19 cellular contexts compared by ENCODE assay signal in the genomic region with DNA sequence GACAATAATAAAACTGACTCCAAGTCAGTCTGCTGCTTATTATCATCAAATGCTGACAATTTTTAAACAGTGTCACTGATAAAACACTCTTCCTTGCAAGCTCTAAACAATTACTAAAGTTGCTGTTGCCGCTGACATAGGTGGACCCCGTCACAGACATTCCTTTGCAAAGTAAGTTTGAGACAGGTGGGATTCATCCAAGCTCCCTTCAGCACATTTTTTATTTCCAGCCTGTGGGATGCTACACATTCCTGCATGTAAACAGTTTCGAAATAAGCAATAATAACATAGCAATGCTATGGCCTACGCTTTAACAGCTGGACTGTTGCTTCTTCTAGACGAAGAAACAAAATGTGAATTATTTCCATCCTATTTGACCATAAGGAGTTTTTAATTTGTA.
DNase-seq lines count a peak whose midpoint lies in the region; ATAC-seq and TF ChIP-seq lines count a peak whose summit lies in the region.
"Had no signal": no experiment of that assay in that cellular context is flagged by ENCODE, and none has a peak within 500 bp of the region (broad histone marks: within the 10 kb centered on the region; RNA-seq: fewer than 3 reads in every experiment).

No MANE protein-coding gene starts in this region.

- peaks cover 49% of the 10 kb centered on the region for H3K4me1 Mint-ChIP-seq in mesothelial cell of epicardium
- H3K4me1 Mint-ChIP-seq in activated T-cell treated with anti-CD3 and anti-CD28 coated beads, Interleukin-2, amount 50 U/mL, for 24 hours (ENCODE audit: low read depth), result peaks cover 14% of the 10 kb centered on the region
- H3K4me1 Mint-ChIP-seq in endothelial cell (ENCODE audit: unreplicated experiment), result peaks cover 46% of the 10 kb centered on the region
- H3K4me1 Mint-ChIP-seq: CD4-positive, alpha-beta memory T cell had no signal

- intact Hi-C loops in IMR-90 (cut with micrococcal nuclease), result loop anchor here (2.0 kb wide), 2 partner anchors 47 to 85 kb away; partner anchors contain the start of gene HIF1A

- peak overlapping the region; percentile 74; the same call in 1 of the 2 replicates for H2BK120ac ChIP-seq in IMR-90 (ENCODE audit: low read depth, low read length)

- H3K27ac ChIP-seq in ACC112 (ENCODE audit: low read depth, low read length), result peak overlapping the region; percentile 83
- peak overlapping the region; percentile 99 for H3K27ac ChIP-seq in IMR-90 (ENCODE audit: insufficient read depth, low read length)
- H3K27ac ChIP-seq: epithelial cell of prostate, ovary had no signal

- peaks cover 22% of the 10 kb centered on the region for H3K79me2 ChIP-seq in ACC112 (ENCODE audit: control insufficient read depth, insufficient read depth, low read length, unreplicated experiment)

- no peaks in the 10 kb centered on the region for H3K27me3 Mint-ChIP-seq in mesothelial cell of epicardium (ENCODE audit: low read depth)
- H3K27me3 Mint-ChIP-seq in activated T-cell treated with anti-CD3 and anti-CD28 coated beads, Interleukin-2, amount 50 U/mL, for 24 hours, result no peaks in the 10 kb centered on the region
- H3K27me3 Mint-ChIP-seq in endothelial cell (ENCODE audit: unreplicated experiment), result peaks cover 5% of the 10 kb centered on the region
- H3K27me3 Mint-ChIP-seq: CD4-positive, alpha-beta memory T cell; IgD-negative memory B cell had no signal

- H3K9me3 Mint-ChIP-seq in mesothelial cell of epicardium (no peaks in the 10 kb centered on the region), endothelial cell (ENCODE audit: unreplicated experiment) (no peaks in the 10 kb centered on the region)
- H3K9me3 Mint-ChIP-seq in activated T-cell treated with anti-CD3 and anti-CD28 coated beads, Interleukin-2, amount 50 U/mL, for 24 hours, result no peaks in the 10 kb centered on the region
- H3K9me3 Mint-ChIP-seq: IgD-negative memory B cell; stimulated activated effector memory CD8-positive, alpha-beta T cell treated with anti-CD3 and anti-CD28 coated beads, Interleukin-12 subunit alpha, Interleukin-12 subunit beta, amount 100 ng/mL, for 72 hours had no signal

- 0 out of 2 replicates have a peak overlapping the region, but pooled peaks have one; percentile 83 for H3K14ac ChIP-seq in IMR-90 (replicated peaks; ENCODE audit: low read depth, low read length)

- WGBS in IMR-90 (ENCODE audit: extremely low coverage in 2 of 2, insufficient read length in 1 of 2), 2 experiments, result no CpG with 5 or more reads among the region's 5 CpGs

- 0 out of 2 replicates have a peak overlapping the region, but pooled peaks have one; percentile 77 for H3K23ac ChIP-seq in IMR-90 (ENCODE audit: low read depth, low read length)

- H2BK15ac ChIP-seq in IMR-90 (ENCODE audit: low read depth, low read length), result peak overlapping the region; percentile 79; the same call in 2 of the 3 replicates

- no peaks in the 10 kb centered on the region for H3K79me1 ChIP-seq in IMR-90 (ENCODE audit: low read depth in 1 of 2, low read length in 2 of 2)

- no peak overlapping the region for H3K4me3 ChIP-seq in ACC112 (ENCODE audit: low read depth, low read length)
- H3K4me3 ChIP-seq in IMR-90 (ENCODE audit: insufficient read depth, low read depth, low read length), result no peak overlapping the region
- no peak overlapping the region for H3K4me3 ChIP-seq in cardiac fibroblast (replicated peaks in 1 of 2; ENCODE audit: low read depth in 2 of 2, low read length in 2 of 2)
- H3K4me3 ChIP-seq: colonic mucosa, ovary had no signal

- peak overlapping the region; percentile 61 for H4K91ac ChIP-seq in IMR-90 (ENCODE audit: insufficient read depth, low read depth, low read length)

- no peak overlapping the region for H2AFZ ChIP-seq in ACC112 (ENCODE audit: low read length, unreplicated experiment)
- H2AFZ ChIP-seq in IMR-90 (replicated peaks; ENCODE audit: low read length, poor library complexity), result no peak overlapping the region

- peaks cover 17% of the 10 kb centered on the region for H3K9me1 ChIP-seq in IMR-90 (ENCODE audit: insufficient read depth, low read length)

- in situ Hi-C loops in IMR-90 (cut with MboI; ENCODE audit: low sequenced_read_pairs), result no loop called here

- BruUV-seq in IMR-90 (replicated peaks; lab: Mats Ljungman, UMichigan), result no TSS peak

- POLR2A ChIA-PET in IMR-90 (lab: Charles Lee; ENCODE audit: unreplicated experiment), result no interaction called here

- DNase-seq in IMR-90 (peak; percentile 86), cardiac fibroblast (ENCODE audit: low read depth in 2 of 2) (peak; percentile 70 to 92), mesothelial cell of epicardium (ENCODE audit: low spot score in 2 of 2, unreplicated experiment in 2 of 2) (no peak), HuH-7.5 (ENCODE audit: low spot score) (no peak), endothelial cell (ENCODE audit: low spot score) (no peak), GM10266 (ENCODE audit: extremely low spot score) (no peak)
- DNase-seq in activated T-cell treated with anti-CD3 and anti-CD28 coated beads, Interleukin-2, amount 50 U/mL, for 24 hours, result no peak
- DNase-seq: activated CD8-positive, alpha-beta T cell treated with anti-CD3 and anti-CD28 coated beads, Interleukin-2, amount 10 ng/mL, durations not matched to agents 7 days and 5 days; CD4-positive, alpha-beta memory T cell; colonic mucosa; DND-41; NCI-H524 treated with DMSO at 0.1 percent for 48 hours; ovary; small intestine had no signal

- peak overlapping the region; percentile 88 for H2BK20ac ChIP-seq in IMR-90 (ENCODE audit: low read depth, low read length)

- TF ChIP-seq RAD21 in IMR-90 (IDR thresholded peaks at IDR 0.05; ENCODE audit: low read length), result no peak

- H2AK5ac ChIP-seq in IMR-90 (ENCODE audit: low read depth, low read length), result peak overlapping the region; percentile 91

- ATAC-seq in IMR-90 (ENCODE audit: low read depth), result peak; percentile 59
- ATAC-seq: activated CD8-positive, alpha-beta T cell treated with anti-CD3 and anti-CD28 coated beads, Interleukin-2, amount 10 ng/mL, durations not matched to agents 7 days and 5 days; stimulated activated effector memory CD8-positive, alpha-beta T cell treated with anti-CD3 and anti-CD28 coated beads, Interleukin-12 subunit alpha, Interleukin-12 subunit beta, amount 100 ng/mL, for 72 hours had no signal

- H3K27ac Mint-ChIP-seq in mesothelial cell of epicardium, result peak overlapping the region; percentile 83
- H3K27ac Mint-ChIP-seq in activated T-cell treated with anti-CD3 and anti-CD28 coated beads, Interleukin-2, amount 50 U/mL, for 24 hours, result no peak overlapping the region
- H3K27ac Mint-ChIP-seq in endothelial cell (ENCODE audit: unreplicated experiment), result no peak overlapping the region
- H3K27ac Mint-ChIP-seq: activated CD8-positive, alpha-beta T cell treated with anti-CD3 and anti-CD28 coated beads, Interleukin-2, amount 10 ng/mL, durations not matched to agents 7 days and 5 days; activated T-helper 1 cell treated with anti-CD3 and anti-CD28 coated beads, Interleukin-12 subunit alpha, Interleukin-12 subunit beta, Interleukin-2, Interleukin-4 antibody, amounts not matched to agents 30 ng/mL and 10 ng/mL and 1 ng/mL, durations not matched to agents 14 hours and 24 hours and 36 hours; IgD-negative memory B cell; stimulated activated effector memory CD8-positive, alpha-beta T cell treated with anti-CD3 and anti-CD28 coated beads, Interleukin-12 subunit alpha, Interleukin-12 subunit beta, amount 100 ng/mL, for 72 hours had no signal

- H3K36me3 ChIP-seq in ACC112 (ENCODE audit: insufficient read depth, low read length) (no peaks in the 10 kb centered on the region; the same call in 1 of the 2 replicates), IMR-90 (ENCODE audit: control insufficient read depth, insufficient read depth, low read length) (no peaks in the 10 kb centered on the region)
- H3K36me3 ChIP-seq: colonic mucosa, ovary had no signal

- peaks cover 53% of the 10 kb centered on the region for H3K4me1 ChIP-seq in ACC112 (ENCODE audit: control insufficient read depth, insufficient read depth, low read length, unreplicated experiment)
- H3K4me1 ChIP-seq in IMR-90 (ENCODE audit: control insufficient read depth, insufficient read depth, low read length), result peaks cover 28% of the 10 kb centered on the region

- H4K20me1 ChIP-seq in IMR-90 (ENCODE audit: insufficient read depth, low read length), result 0 out of 2 replicates have a peak, but pooled peaks cover 3% of the 10 kb centered on the region

- peak overlapping the region; percentile 80; the same call in 1 of the 2 replicates for H3K56ac ChIP-seq in IMR-90 (ENCODE audit: extremely low read depth, insufficient read depth, low read length)

- H3K27me3 ChIP-seq in ACC112 (ENCODE audit: insufficient read depth, low read length), result no peaks in the 10 kb centered on the region
- no peaks in the 10 kb centered on the region for H3K27me3 ChIP-seq in IMR-90 (ENCODE audit: control insufficient read depth, insufficient read depth, low read length)
- H3K27me3 ChIP-seq: colonic mucosa, ovary had no signal

- dilution Hi-C loops in IMR-90 (cut with HindIII; ENCODE audit: low sequenced_read_pairs, unreplicated experiment), result no loop called here

- peak overlapping the region; percentile 52; the same call in 1 of the 2 replicates for H3K9ac ChIP-seq in IMR-90 (ENCODE audit: low read depth, low read length)

- H3K36me3 Mint-ChIP-seq in mesothelial cell of epicardium (no peaks in the 10 kb centered on the region), endothelial cell (ENCODE audit: low read depth, unreplicated experiment) (no peaks in the 10 kb centered on the region)
- H3K36me3 Mint-ChIP-seq in activated T-cell treated with anti-CD3 and anti-CD28 coated beads, Interleukin-2, amount 50 U/mL, for 24 hours (ENCODE audit: low read depth), result no peaks in the 10 kb centered on the region
- H3K36me3 Mint-ChIP-seq: CD4-positive, alpha-beta memory T cell; stimulated activated effector memory CD8-positive, alpha-beta T cell treated with anti-CD3 and anti-CD28 coated beads, Interleukin-12 subunit alpha, Interleukin-12 subunit beta, amount 100 ng/mL, for 72 hours had no signal

- H3K4me3 Mint-ChIP-seq in mesothelial cell of epicardium (no peak overlapping the region), endothelial cell (ENCODE audit: unreplicated experiment) (no peak overlapping the region)
- no peak overlapping the region for H3K4me3 Mint-ChIP-seq in activated T-cell treated with anti-CD3 and anti-CD28 coated beads, Interleukin-2, amount 50 U/mL, for 24 hours
- H3K4me3 Mint-ChIP-seq: activated CD8-positive, alpha-beta T cell treated with anti-CD3 and anti-CD28 coated beads, Interleukin-2, amount 10 ng/mL, durations not matched to agents 7 days and 5 days; activated T-helper 1 cell treated with anti-CD3 and anti-CD28 coated beads, Interleukin-12 subunit alpha, Interleukin-12 subunit beta, Interleukin-2, Interleukin-4 antibody, amounts not matched to agents 30 ng/mL and 10 ng/mL and 1 ng/mL, durations not matched to agents 14 hours and 24 hours and 36 hours; IgD-negative memory B cell; stimulated activated effector memory CD8-positive, alpha-beta T cell treated with anti-CD3 and anti-CD28 coated beads, Interleukin-12 subunit alpha, Interleukin-12 subunit beta, amount 100 ng/mL, for 72 hours had no signal

- H3K9me3 ChIP-seq in IMR-90 (ENCODE audit: control insufficient read depth, insufficient read depth, low read length), result no peaks in the 10 kb centered on the region
- H3K9me3 ChIP-seq: colonic mucosa, ovary had no signal

- peak overlapping the region; percentile 97 for H2BK5ac ChIP-seq in IMR-90 (ENCODE audit: low read depth, low read length, poor library complexity, severe bottlenecking)

- TF ChIP-seq POLR2A in IMR-90 (IDR thresholded peaks at IDR 0.05; ENCODE audit: low read depth, low read length), result no peak

- no peak overlapping the region for H2AK9ac ChIP-seq in IMR-90 (replicated peaks; ENCODE audit: low read depth, low read length, poor library complexity)

- peak overlapping the region; percentile 78 for H4K5ac ChIP-seq in IMR-90 (ENCODE audit: low read depth, low read length)

- H3K4ac ChIP-seq in IMR-90 (ENCODE audit: low read depth, low read length), result peak overlapping the region; percentile 81

- H3K4me2 ChIP-seq in IMR-90 (ENCODE audit: low read depth, low read length), result peak overlapping the region; percentile 51

- TF ChIP-seq CTCF in IMR-90 (conservative IDR thresholded peaks at IDR 0.05; ENCODE audit: low read depth, low read length) (no peak), cardiac fibroblast (IDR thresholded peaks at IDR 0.05; ENCODE audit: low read depth, low read length) (no peak), mesothelial cell of epicardium (IDR thresholded peaks at IDR 0.05; ENCODE audit: unreplicated experiment) (no peak), endothelial cell (IDR thresholded peaks at IDR 0.05; ENCODE audit: unreplicated experiment) (no peak), GM10266 (IDR thresholded peaks at IDR 0.05; ENCODE audit: control insufficient read depth, insufficient read depth, low read depth, missing control alignments) (no peak)

- H4K8ac ChIP-seq in IMR-90 (ENCODE audit: low read depth in 2 of 2, low read length in 2 of 2), result peak overlapping the region; percentile 28 to 89; a peak in 3 of 4 replicates

- CTCF ChIA-PET in IMR-90 (lab: Yijun Ruan, JAX), result interaction anchor here (1.0 to 1.6 kb wide), 5 partner anchors 58 to 154 kb away, joined by 3 to 4 read pairs (median 3); no protein-coding TSS in a partner anchor

- peak overlapping the region; percentile 90 for H3K18ac ChIP-seq in IMR-90 (ENCODE audit: low read depth, low read length)

Comparison
In these comparisons a context has a peak if more than half of its experiments do, and no peak if none do; other contexts are left out.
1. DNase-seq: peak in IMR-90 (single experiment) and cardiac fibroblast (2 of 2); none in mesothelial cell of epicardium (0 of 2), HuH-7.5 (single experiment), activated T-cell treated with anti-CD3 and anti-CD28 coated beads, Interleukin-2, amount 50 U/mL, for 24 hours (single experiment), endothelial cell (single experiment) and GM10266 (single experiment).